In genomic region chr1:25743164-25744139, GRCh38 we compare ENCODE assay signal across 10 cellular contexts. TPM values are rescaled to one million over a fixed set of nuclear protein-coding genes. Genes with fewer than 3 reads are reported as not detected.
DNase-seq lines count a peak whose midpoint lies in the region; ATAC-seq and TF ChIP-seq lines count a peak whose summit lies in the region.
"Had no signal": no experiment of that assay in that cellular context is flagged by ENCODE, and none has a peak within 500 bp of the region (broad histone marks: within the 10 kb centered on the region; RNA-seq: fewer than 3 reads in every experiment).

No MANE protein-coding gene starts in this region.

- H3K4me1 ChIP-seq in naive thymus-derived CD4-positive, alpha-beta T cell (ENCODE audit: control insufficient read depth in 2 of 2, insufficient read depth in 2 of 2, low read length in 2 of 2): peaks cover 0 to 16% of the 10 kb centered on the region in 2 donors

- DNase-seq in A172 (ENCODE audit: low spot score) (peak; percentile 40), NCI-H2171 treated with DMSO at 0.1 percent for 48 hours (lab: John Stamatoyannopoulos, UW) (peak; percentile 71), HCEC 1CT (no peak), GM20000 (ENCODE audit: low spot score) (no peak)
- no peak for DNase-seq in naive thymus-derived CD4-positive, alpha-beta T cell

- peaks cover 0 to 1% (median 0%) of the 10 kb centered on the region in 11 donors for H3K9me3 Mint-ChIP-seq in naive thymus-derived CD4-positive, alpha-beta T cell

- no peak overlapping the region for H3K4me3 ChIP-seq in naive thymus-derived CD4-positive, alpha-beta T cell (ENCODE audit: low read length)

- CTCF ChIA-PET in naive thymus-derived CD4-positive, alpha-beta T cell (lab: Charles Lee): interaction anchor here (0.6 kb wide), 2 partner anchors 80 to 222 kb away, joined by 3 read pairs; no protein-coding TSS in a partner anchor

- intact Hi-C loops in naive thymus-derived CD4-positive, alpha-beta T cell (cut with micrococcal nuclease): no loop called here

- H3K4me3 Mint-ChIP-seq in naive thymus-derived CD4-positive, alpha-beta T cell: no peak overlapping the region
- H3K4me3 Mint-ChIP-seq: B cell had no signal

- no peaks in the 10 kb centered on the region for H3K27me3 ChIP-seq in naive thymus-derived CD4-positive, alpha-beta T cell (ENCODE audit: control insufficient read depth in 2 of 2, insufficient read depth in 2 of 2, low read length in 2 of 2)
- H3K27me3 ChIP-seq: neutrophil had no signal

- POLR2A ChIA-PET in naive thymus-derived CD4-positive, alpha-beta T cell (lab: Charles Lee): interaction anchor here (0.8 to 1.3 kb wide), 3 partner anchors 12 to 88 kb away, joined by 3 read pairs; no protein-coding TSS in a partner anchor

- peaks cover 0 to 24% (median 0%) of the 10 kb centered on the region in 5 donors for H3K27me3 Mint-ChIP-seq in naive thymus-derived CD4-positive, alpha-beta T cell

- peaks cover 0 to 19% (median 11%) of the 10 kb centered on the region in 5 donors for H3K36me3 Mint-ChIP-seq in naive thymus-derived CD4-positive, alpha-beta T cell

- peak overlapping the region; percentile 30 for H3K27ac ChIP-seq in naive thymus-derived CD4-positive, alpha-beta T cell (ENCODE audit: low read depth, low read length)
- H3K27ac ChIP-seq: neutrophil had no signal

- H3K9me3 ChIP-seq in naive thymus-derived CD4-positive, alpha-beta T cell (ENCODE audit: control insufficient read depth in 2 of 3, low read length in 3 of 3): no peaks in the 10 kb centered on the region
- H3K9me3 ChIP-seq: neutrophil had no signal

- peak overlapping the region in 8 of 9 donors; percentile 30 to 90 (median 80) for H3K27ac Mint-ChIP-seq in naive thymus-derived CD4-positive, alpha-beta T cell
- H3K27ac Mint-ChIP-seq: B cell had no signal

- TF ChIP-seq CTCF in GM20000 (IDR thresholded peaks at IDR 0.05; ENCODE audit: extremely low read depth, missing control alignments): no peak

- ATAC-seq in esophagus mucosa (peak; percentile 16), GM19023 (IDR thresholded peaks at IDR 0.05; ENCODE audit: unreplicated experiment) (no peak), HG02610 (IDR thresholded peaks at IDR 0.05; ENCODE audit: unreplicated experiment) (no peak)
- no peak for ATAC-seq in naive thymus-derived CD4-positive, alpha-beta T cell

- H3K4me1 Mint-ChIP-seq in naive thymus-derived CD4-positive, alpha-beta T cell: peaks cover 0 to 72% (median 62%) of the 10 kb centered on the region in 7 donors
- H3K4me1 Mint-ChIP-seq: B cell had no signal

- H3K36me3 ChIP-seq in naive thymus-derived CD4-positive, alpha-beta T cell (ENCODE audit: control insufficient read depth in 2 of 3, insufficient read depth in 3 of 3, low read length in 3 of 3): peaks cover 0 to 30% (median 4%) of the 10 kb centered on the region in 3 experiments
- H3K36me3 ChIP-seq: neutrophil had no signal

RNA-seq across cellular contexts. Expression of gene SELENON, which starts 56.5 kb away (rescaled TPM):
- 21.7 and 28.4 TPM in 2 replicates for total RNA-seq in A172 (2014; rRNA removed; shearing (Covaris generic))
- 35.2 TPM for total RNA-seq in esophagus mucosa
- 10 to 100 TPM; 11.9 to 27.7 (median 25.8) TPM for total RNA-seq in naive thymus-derived CD4-positive, alpha-beta T cell
- 1 to 10 TPM; 2.6 to 5.6 TPM for polyA plus RNA-seq in naive thymus-derived CD4-positive, alpha-beta T cell

Comparison
In these comparisons a context has a peak if more than half of its experiments do, and no peak if none do; other contexts are left out.
1. DNase-seq: peak in A172 (single experiment) and NCI-H2171 treated with DMSO at 0.1 percent for 48 hours (single experiment); none in naive thymus-derived CD4-positive, alpha-beta T cell (0 of 9), HCEC 1CT (single experiment) and GM20000 (single experiment).